In the genomic region with DNA sequence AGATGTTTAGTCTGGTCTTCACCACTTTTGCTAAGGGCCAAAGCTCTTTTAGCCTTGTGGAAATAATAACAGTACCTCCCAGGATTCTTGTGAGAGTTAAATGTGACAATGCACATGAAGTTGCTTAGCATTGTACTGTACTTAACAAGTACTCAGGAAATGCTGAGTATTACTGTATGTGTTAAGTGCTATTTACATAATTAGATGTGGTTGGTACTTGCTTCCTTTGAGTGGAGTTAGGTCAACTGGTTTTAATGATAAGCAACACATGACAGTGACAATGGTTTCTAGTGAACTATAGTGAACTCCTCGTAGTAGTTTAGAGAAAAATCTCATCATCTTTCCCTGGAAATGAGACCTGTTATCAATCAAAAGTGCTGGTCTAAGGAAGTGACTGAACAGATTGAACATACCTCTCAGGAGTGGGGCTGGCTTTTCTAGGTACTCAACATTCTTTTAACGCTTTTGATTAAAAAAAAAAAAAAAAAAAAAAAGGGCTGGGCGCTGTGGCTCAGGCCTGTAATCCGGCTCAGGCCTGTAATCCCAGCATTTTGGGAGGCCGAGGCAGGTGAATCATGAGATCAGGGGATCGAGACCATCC, we compare ENCODE assay signal across 11 cellular contexts. TPM values are rescaled to one million over a fixed set of nuclear protein-coding genes. Genes with fewer than 3 reads are reported as not detected.
DNase-seq lines count a peak whose midpoint lies in the region; ATAC-seq and TF ChIP-seq lines count a peak whose summit lies in the region.
"Had no signal": no experiment of that assay in that cellular context is flagged by ENCODE, and none has a peak within 500 bp of the region (broad histone marks: within the 10 kb centered on the region; RNA-seq: fewer than 3 reads in every experiment).

No MANE protein-coding gene starts in this region.

- H2AFZ ChIP-seq in trophoblast cell (ENCODE audit: insufficient read depth, low read length, poor library complexity): no peak overlapping the region

- H2BK12ac ChIP-seq in trophoblast cell (ENCODE audit: low read length): no peak overlapping the region

- intact Hi-C loops in thyroid gland (cut with DNase I): no loop called here

- no peak overlapping the region for H3K4ac ChIP-seq in trophoblast cell (ENCODE audit: low read depth, low read length)

- H2BK5ac ChIP-seq in trophoblast cell (ENCODE audit: low read depth, low read length, poor library complexity): no peak overlapping the region

- H3K9ac ChIP-seq in trophoblast cell (ENCODE audit: low read length): no peak overlapping the region

- H3K4me2 ChIP-seq in trophoblast cell (ENCODE audit: low read length): no peak overlapping the region

- H4K91ac ChIP-seq in trophoblast cell (ENCODE audit: low read depth, low read length): no peak overlapping the region

- H3K4me1 ChIP-seq in trophoblast cell (ENCODE audit: control insufficient read depth in 1 of 2, insufficient read depth in 2 of 2, low read length in 2 of 2) (no peaks in the 10 kb centered on the region), thyroid gland (no peaks in the 10 kb centered on the region)

- H3K23ac ChIP-seq in trophoblast cell (ENCODE audit: low read length): no peak overlapping the region

- H3K27ac ChIP-seq in trophoblast cell (ENCODE audit: low read depth, low read length) (no peak overlapping the region), thyroid gland (no peak overlapping the region)

- no peaks in the 10 kb centered on the region for H3K9me3 ChIP-seq in trophoblast cell (ENCODE audit: insufficient read depth, low read depth, low read length)
- H3K9me3 ChIP-seq in thyroid gland: no peaks in the 10 kb centered on the region

- H3K79me2 ChIP-seq in trophoblast cell (ENCODE audit: control insufficient read depth, insufficient read depth, low read length, poor library complexity): no peaks in the 10 kb centered on the region

- ATAC-seq in GM21737 (IDR thresholded peaks at IDR 0.05; ENCODE audit: unreplicated experiment): peak; percentile 54
- peak; percentile 55 for ATAC-seq in HG03457 (IDR thresholded peaks at IDR 0.05; ENCODE audit: unreplicated experiment)

- H3K18ac ChIP-seq in trophoblast cell (ENCODE audit: low read length): no peak overlapping the region

- H2AK5ac ChIP-seq in trophoblast cell (ENCODE audit: low read length): no peak overlapping the region

- no peak overlapping the region for H2BK120ac ChIP-seq in trophoblast cell (ENCODE audit: insufficient read depth, low read length, poor library complexity)

- no peak overlapping the region for H4K8ac ChIP-seq in trophoblast cell (ENCODE audit: low read depth, low read length)

- no peak for TF ChIP-seq POLR2A in thyroid gland (IDR thresholded peaks at IDR 0.05)

- peak; percentile 29 for DNase-seq in NCI-H2227 treated with DMSO at 0.1 percent for 48 hours (lab: John Stamatoyannopoulos, UW)
- DNase-seq in NCI-H2227 (lab: John Stamatoyannopoulos, UW; ENCODE audit: unreplicated experiment): no peak
- DNase-seq in trophoblast cell: peak; percentile 2 to 67
- DNase-seq in ureter (ENCODE audit: low spot score): no peak
- DNase-seq in effector CD4-positive, alpha-beta T cell: no peak
- no peak for DNase-seq in thyroid gland
- DNase-seq: activated CD4-positive, alpha-beta T cell treated with anti-CD3 and anti-CD28 coated beads, Interleukin-2, amount 50 U/mL, for 1 hour; NCI-H1092 treated with DMSO at 0.1 percent for 48 hours; stimulated activated naive CD4-positive, alpha-beta T cell treated with Interleukin-2 at 50 U/mL for 16 hours had no signal

- no CpG with 5 or more reads among the region's 6 CpGs for WGBS in trophoblast cell (ENCODE audit: extremely low coverage, insufficient coverage, insufficient read length)
- WGBS in thyroid gland, 2 donors: 50 to 70% methylated on average over 6 of the region's 6 CpGs

- H3K36me3 ChIP-seq in trophoblast cell (ENCODE audit: control insufficient read depth in 1 of 2, insufficient read depth in 2 of 2, low read length in 2 of 2) (no peaks in the 10 kb centered on the region), thyroid gland (no peaks in the 10 kb centered on the region)

- H3K79me1 ChIP-seq in trophoblast cell (ENCODE audit: low read length): no peaks in the 10 kb centered on the region

- no peak overlapping the region for H4K12ac ChIP-seq in trophoblast cell (ENCODE audit: low read depth, low read length)

- H3K14ac ChIP-seq in trophoblast cell (ENCODE audit: low read length): no peak overlapping the region

- TF ChIP-seq CTCF in thyroid gland (IDR thresholded peaks at IDR 0.05): no peak

- no peaks in the 10 kb centered on the region for H3K27me3 ChIP-seq in trophoblast cell (ENCODE audit: insufficient read depth, low read length)
- H3K27me3 ChIP-seq in thyroid gland: no peaks in the 10 kb centered on the region

- no peak overlapping the region for H3K4me3 ChIP-seq in trophoblast cell (ENCODE audit: low read depth, low read length)
- H3K4me3 ChIP-seq in thyroid gland (replicated peaks in 1 of 3): no peak overlapping the region

RNA-seq across cellular contexts. Expression of gene ZDBF2, which starts 29.2 kb away (rescaled TPM):
- polyA plus RNA-seq in trophoblast cell (2013): 3.1 and 3.3 TPM in 2 replicates
- total RNA-seq in ureter: 13.0 TPM
- 10 to 100 TPM; 11.0 to 20.9 (median 14.6) TPM for total RNA-seq in thyroid gland

Comparison
In these comparisons a context has a peak if more than half of its experiments do, and no peak if none do; other contexts are left out.
1. DNase-seq: peak in NCI-H2227 treated with DMSO at 0.1 percent for 48 hours (single experiment) and trophoblast cell (2 of 2); none in NCI-H2227 (single experiment), ureter (single experiment), effector CD4-positive, alpha-beta T cell (single experiment) and thyroid gland (0 of 2).